1 cellular context compared by ENCODE assay signal in the genomic region with DNA sequence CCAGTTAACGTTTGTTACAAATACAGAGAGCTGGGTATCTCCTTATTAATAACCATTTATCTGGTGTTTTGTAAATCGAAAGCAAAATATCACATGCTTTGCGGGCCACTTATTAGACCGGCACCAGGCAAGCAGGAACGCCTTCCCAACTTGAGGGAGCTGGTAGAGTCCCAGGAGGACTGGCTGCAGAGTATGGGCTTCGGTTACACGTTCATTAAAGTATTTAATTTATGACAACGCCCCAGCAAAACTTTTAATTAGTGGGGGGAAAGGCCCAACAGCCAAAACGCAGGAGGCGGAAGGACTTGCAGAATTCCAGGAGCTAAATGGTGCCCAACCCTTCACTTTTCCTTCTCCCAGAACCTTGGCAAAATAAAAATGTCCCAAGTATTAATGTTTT.
TF ChIP-seq lines count a peak whose summit lies in the region.

No MANE protein-coding gene starts in this region.

TF ChIP-seq in IMR-90, 13 proteins besides CTCF, POLR2A, EP300 and RAD21 (continued from another document):
- TF ChIP-seq MAFK (IDR thresholded peaks at IDR 0.05; ENCODE audit: low read depth, low read length), result no peak
- TF ChIP-seq MXI1 (IDR thresholded peaks at IDR 0.05; ENCODE audit: borderline replicate concordance, low read depth, low read length), result no peak
- no peak for TF ChIP-seq BHLHE40 (IDR thresholded peaks at IDR 0.05; ENCODE audit: low read depth, low read length)
- no peak for TF ChIP-seq RFX5 (IDR thresholded peaks at IDR 0.05; ENCODE audit: low read depth, low read length)
- TF ChIP-seq CEBPB (IDR thresholded peaks at IDR 0.05; ENCODE audit: low read depth, low read length), result no peak
- TF ChIP-seq, protein P1, sequence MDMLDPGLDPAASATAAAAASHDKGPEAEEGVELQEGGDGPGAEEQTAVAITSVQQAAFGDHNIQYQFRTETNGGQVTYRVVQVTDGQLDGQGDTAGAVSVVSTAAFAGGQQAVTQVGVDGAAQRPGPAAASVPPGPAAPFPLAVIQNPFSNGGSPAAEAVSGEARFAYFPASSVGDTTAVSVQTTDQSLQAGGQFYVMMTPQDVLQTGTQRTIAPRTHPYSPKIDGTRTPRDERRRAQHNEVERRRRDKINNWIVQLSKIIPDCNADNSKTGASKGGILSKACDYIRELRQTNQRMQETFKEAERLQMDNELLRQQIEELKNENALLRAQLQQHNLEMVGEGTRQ (IDR thresholded peaks at IDR 0.05; ENCODE audit: low read depth, low read length), result no peak
- TF ChIP-seq CHD1 (IDR thresholded peaks at IDR 0.05; ENCODE audit: low read depth, low read length), result no peak
- no peak for TF ChIP-seq MAZ (IDR thresholded peaks at IDR 0.05; ENCODE audit: borderline replicate concordance, low read depth, low read length)
- TF ChIP-seq ELK1 (IDR thresholded peaks at IDR 0.05; ENCODE audit: borderline replicate concordance, low read depth, low read length), result no peak
